1 cellular context compared by ENCODE assay signal in the genomic region with DNA sequence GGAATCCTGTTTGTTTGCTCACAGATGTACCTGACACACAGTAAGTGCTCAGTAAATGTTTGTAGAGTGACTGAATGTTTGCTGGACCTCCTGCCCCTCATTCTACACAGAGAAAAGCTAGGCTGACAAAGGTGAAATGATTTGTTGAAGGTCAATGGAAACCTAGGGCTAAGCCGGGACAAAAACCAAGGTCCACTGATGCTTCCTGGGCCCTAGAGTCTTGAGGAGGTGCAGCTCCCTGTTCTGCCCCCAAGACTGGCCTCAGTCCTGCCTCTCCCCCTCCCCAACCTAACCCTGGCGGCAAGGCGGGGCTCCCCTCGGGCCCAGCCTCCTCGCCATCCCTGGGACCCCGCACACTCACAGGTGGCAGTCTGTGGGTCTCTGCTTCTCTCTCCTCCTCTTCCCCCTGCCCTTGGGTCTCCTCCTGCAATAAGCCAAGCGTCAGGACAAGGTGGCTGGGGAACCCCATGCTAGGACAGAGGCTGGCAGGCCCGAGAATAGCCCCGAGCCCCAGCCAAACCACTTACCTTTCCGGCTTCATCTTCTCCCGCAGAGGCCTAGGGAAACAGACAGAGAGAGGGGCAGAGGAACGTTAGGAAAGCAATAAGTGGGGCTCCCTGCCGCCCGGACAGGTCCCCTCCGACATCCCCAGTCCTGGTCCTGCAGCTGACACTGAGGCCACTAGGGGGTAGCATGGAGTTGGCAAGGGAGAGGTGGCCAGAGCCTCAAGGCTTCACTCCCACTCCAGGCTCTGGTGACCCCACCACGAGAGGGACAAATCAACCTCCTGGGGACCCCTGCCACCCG.
A peak's percentile ranks its signal among the peaks of the same experiment; 100 is the strongest.
TF ChIP-seq lines count a peak whose summit lies in the region.

No MANE protein-coding gene starts in this region.

TF ChIP-seq in H1, 55 proteins besides CTCF, POLR2A, EP300 and RAD21:
- TF ChIP-seq TEAD4 (IDR thresholded peaks at IDR 0.05; ENCODE audit: low read depth, low read length): no peak
- peak; percentile 23; the same call in 1 of the 2 replicates for TF ChIP-seq POLR2AphosphoS5 (IDR thresholded peaks at IDR 0.05; ENCODE audit: low read depth, low read length)
- no peak for TF ChIP-seq RFX5 (IDR thresholded peaks at IDR 0.05; ENCODE audit: borderline replicate concordance, low read depth, low read length)
- peak; percentile 22; the same call in 1 of the 2 replicates for TF ChIP-seq GABPA (IDR thresholded peaks at IDR 0.05; ENCODE audit: borderline replicate concordance, insufficient read depth, low read length)
- TF ChIP-seq EZH2 (IDR thresholded peaks at IDR 0.05; ENCODE audit: low read depth, low read length, severe bottlenecking): no peak
- no peak for TF ChIP-seq SAP30 (IDR thresholded peaks at IDR 0.05; ENCODE audit: insufficient read depth, insufficient replicate concordance, low read length)
- no peak for TF ChIP-seq SIN3A (conservative IDR thresholded peaks at IDR 0.05 in 1 of 2, IDR thresholded peaks at IDR 0.05 in 1 of 2; ENCODE audit: low read depth in 1 of 2, low read length in 2 of 2)
- TF ChIP-seq TAF7 (optimal IDR thresholded peaks at IDR 0.05; ENCODE audit: borderline replicate concordance, low read depth, low read length): peak; percentile 81
- no peak for TF ChIP-seq KDM4A (IDR thresholded peaks at IDR 0.05; ENCODE audit: low read depth, low read length, severe bottlenecking)
- peak; percentile 54; the same call in 1 of the 2 replicates for TF ChIP-seq KDM1A (IDR thresholded peaks at IDR 0.05; ENCODE audit: borderline replicate concordance, low read length)
- no peak for TF ChIP-seq BCL11A (IDR thresholded peaks at IDR 0.05; ENCODE audit: low read depth in 2 of 2, low read length in 2 of 2)
- no peak for TF ChIP-seq HDAC6 (IDR thresholded peaks at IDR 0.05; ENCODE audit: low read depth, low read length)
- no peak for TF ChIP-seq SIRT6 (IDR thresholded peaks at IDR 0.05; ENCODE audit: low read length)
- TF ChIP-seq CEBPB (IDR thresholded peaks at IDR 0.05; ENCODE audit: low read depth, low read length): no peak
- no peak for TF ChIP-seq NANOG (IDR thresholded peaks at IDR 0.05; ENCODE audit: insufficient read depth, low read depth, low read length, poor library complexity, severe bottlenecking)
- no peak for TF ChIP-seq NRF1 (IDR thresholded peaks at IDR 0.05; ENCODE audit: low read depth, low read length)
- TF ChIP-seq POU5F1 (IDR thresholded peaks at IDR 0.05; ENCODE audit: low read depth, low read length): no peak
- TF ChIP-seq TBP (IDR thresholded peaks at IDR 0.05; ENCODE audit: low read depth, low read length): no peak
- no peak for TF ChIP-seq PHF8 (conservative IDR thresholded peaks at IDR 0.05; ENCODE audit: low read depth, low read length)
- TF ChIP-seq SUZ12 (IDR thresholded peaks at IDR 0.05; ENCODE audit: low read length): no peak
- TF ChIP-seq SP1 (IDR thresholded peaks at IDR 0.05; ENCODE audit: low read depth, low read length): 0 out of 2 replicates have a peak, but pooled peaks have one; percentile 24
- no peak for TF ChIP-seq MAFK (IDR thresholded peaks at IDR 0.05; ENCODE audit: low read depth, low read length)
- TF ChIP-seq, protein P1, sequence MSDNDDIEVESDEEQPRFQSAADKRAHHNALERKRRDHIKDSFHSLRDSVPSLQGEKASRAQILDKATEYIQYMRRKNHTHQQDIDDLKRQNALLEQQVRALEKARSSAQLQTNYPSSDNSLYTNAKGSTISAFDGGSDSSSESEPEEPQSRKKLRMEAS (IDR thresholded peaks at IDR 0.05): no peak
- TF ChIP-seq, protein P2, sequence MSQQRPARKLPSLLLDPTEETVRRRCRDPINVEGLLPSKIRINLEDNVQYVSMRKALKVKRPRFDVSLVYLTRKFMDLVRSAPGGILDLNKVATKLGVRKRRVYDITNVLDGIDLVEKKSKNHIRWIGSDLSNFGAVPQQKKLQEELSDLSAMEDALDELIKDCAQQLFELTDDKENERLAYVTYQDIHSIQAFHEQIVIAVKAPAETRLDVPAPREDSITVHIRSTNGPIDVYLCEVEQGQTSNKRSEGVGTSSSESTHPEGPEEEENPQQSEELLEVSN (IDR thresholded peaks at IDR 0.05): no peak
- TF ChIP-seq CREB1 (IDR thresholded peaks at IDR 0.05): peak; percentile 22; the same call in 1 of the 2 replicates
- no peak for TF ChIP-seq SP4 (IDR thresholded peaks at IDR 0.05; ENCODE audit: low read length)
- TF ChIP-seq CHD1 (IDR thresholded peaks at IDR 0.05; ENCODE audit: low read depth, low read length): no peak
- TF ChIP-seq CBX5 (IDR thresholded peaks at IDR 0.05; ENCODE audit: low read depth, low read length): no peak
